23 cellular contexts compared by ENCODE assay signal in genomic region chr15:60704129-60704528, GRCh38.
DNase-seq lines count a peak whose midpoint lies in the region; ATAC-seq lines count a peak whose summit lies in the region.
"Had no signal": no experiment of that assay in that cellular context is flagged by ENCODE, and none has a peak within 500 bp of the region (broad histone marks: within the 10 kb centered on the region; RNA-seq: fewer than 3 reads in every experiment).

No MANE protein-coding gene starts in this region.

- H3K27ac Mint-ChIP-seq in activated T-cell treated with anti-CD3 and anti-CD28 coated beads, Interleukin-2, amount 50 U/mL, for 72 hours: peak overlapping the region; percentile 20
- H3K27ac Mint-ChIP-seq: activated B cell treated with CpG ODN at 0.5 μM for 24 hours; memory B cell; naive B cell; T-helper 1 cell treated with Interleukin-12 subunit alpha and Interleukin-12 subunit beta and Interleukin-4 antibody, amounts not matched to agents 30 μg/mL and 1 μg/mL, for 36 hours had no signal

- H3K4me3 ChIP-seq in H7 (ENCODE audit: insufficient read depth, low read depth, low read length): no peak overlapping the region
- H3K4me3 ChIP-seq in iPS-18c (ENCODE audit: insufficient read depth, low read depth, low read length): peak overlapping the region; percentile 10; the same call in 1 of the 2 replicates
- H3K4me3 ChIP-seq: HAP-1 had no signal

- no peaks in the 10 kb centered on the region for H3K36me3 ChIP-seq in H7 (replicated peaks; ENCODE audit: control insufficient read depth, insufficient read depth, low read length)
- H3K36me3 ChIP-seq: BE2C, HAP-1 had no signal

- peaks cover 0 to 3% of the 10 kb centered on the region in 2 donors for H3K36me3 Mint-ChIP-seq in activated T-cell treated with anti-CD3 and anti-CD28 coated beads, Interleukin-2, amount 50 U/mL, for 72 hours (ENCODE audit: insufficient read depth in 2 of 2)
- H3K36me3 Mint-ChIP-seq: memory B cell had no signal

- no peaks in the 10 kb centered on the region for H3K9me3 Mint-ChIP-seq in activated T-cell treated with anti-CD3 and anti-CD28 coated beads, Interleukin-2, amount 50 U/mL, for 72 hours
- H3K9me3 Mint-ChIP-seq: activated B cell treated with CpG ODN at 0.5 μM for 24 hours; memory B cell; T-helper 1 cell treated with Interleukin-12 subunit alpha and Interleukin-12 subunit beta and Interleukin-4 antibody, amounts not matched to agents 30 μg/mL and 1 μg/mL, for 36 hours had no signal

- H3K27me3 Mint-ChIP-seq in activated T-cell treated with anti-CD3 and anti-CD28 coated beads, Interleukin-2, amount 50 U/mL, for 72 hours (ENCODE audit: low read depth): no peaks in the 10 kb centered on the region
- H3K27me3 Mint-ChIP-seq: activated B cell treated with CpG ODN at 0.5 μM for 24 hours had no signal

- peak; percentile 44 to 68 for ATAC-seq in activated T-cell treated with anti-CD3 and anti-CD28 coated beads, Interleukin-2, amount 50 U/mL, for 72 hours (replicated peaks in 1 of 2)
- ATAC-seq in GM18873 (IDR thresholded peaks at IDR 0.05; ENCODE audit: low FRiP score, unreplicated experiment) (no peak), GM19467 (IDR thresholded peaks at IDR 0.05; ENCODE audit: unreplicated experiment) (no peak)

- H3K9me3 ChIP-seq in iPS-18c (ENCODE audit: control insufficient read depth, insufficient read depth, low read length): no peaks in the 10 kb centered on the region
- H3K9me3 ChIP-seq: BE2C, HAP-1 had no signal

- DNase-seq in activated CD4-positive, alpha-beta T cell treated with anti-CD3 and anti-CD28 coated beads, Interleukin-2, amount 50 U/mL, for 1 hour: peak; percentile 45
- no peak for DNase-seq in activated CD4-positive, alpha-beta T cell treated with anti-CD3 and anti-CD28 coated beads for 1 hour
- DNase-seq in H7: peak; percentile 8
- DNase-seq in activated T-cell treated with anti-CD3 and anti-CD28 coated beads, Interleukin-2, amount 50 U/mL, for 72 hours: peak in 1 of 2 donors; percentile 45
- no peak for DNase-seq in mucosa of gallbladder (ENCODE audit: low spot score)
- DNase-seq: activated B cell treated with CpG ODN at 0.5 μM for 24 hours; anterior cingulate cortex; BE2C; Calu3; kidney; naive B cell; NCI-H187 treated with DMSO at 0.1 percent for 48 hours; NCI-H226; SHP77; stimulated activated CD4-positive, alpha-beta T cell treated with anti-CD3 and anti-CD28 coated beads, Interleukin-12 subunit alpha, Interleukin-12 subunit beta, amount 100 ng/mL, for 4 hours; stimulated activated CD8-positive, alpha-beta memory T cell treated with anti-CD3 and anti-CD28 coated beads, Interleukin-4, amount 100 ng/mL, for 48 hours; substantia nigra had no signal

- H3K4me1 Mint-ChIP-seq in activated T-cell treated with anti-CD3 and anti-CD28 coated beads, Interleukin-2, amount 50 U/mL, for 72 hours (ENCODE audit: low read depth): peaks cover 49% of the 10 kb centered on the region
- H3K4me1 Mint-ChIP-seq: activated B cell treated with CpG ODN at 0.5 μM for 24 hours, memory B cell, naive B cell had no signal

- H3K4me3 Mint-ChIP-seq in activated T-cell treated with anti-CD3 and anti-CD28 coated beads, Interleukin-2, amount 50 U/mL, for 72 hours: peak overlapping the region; percentile 31 to 61
- H3K4me3 Mint-ChIP-seq: activated B cell treated with CpG ODN at 0.5 μM for 24 hours; memory B cell; naive B cell; T-helper 1 cell treated with Interleukin-12 subunit alpha and Interleukin-12 subunit beta and Interleukin-4 antibody, amounts not matched to agents 30 μg/mL and 1 μg/mL, for 36 hours had no signal

- no peaks in the 10 kb centered on the region for H3K27me3 ChIP-seq in H7 (ENCODE audit: control insufficient read depth, insufficient read depth, low read length)
- H3K27me3 ChIP-seq: BE2C had no signal

Comparison
In these comparisons a context has a peak if more than half of its experiments do, and no peak if none do; other contexts are left out.
1. DNase-seq: peak in activated CD4-positive, alpha-beta T cell treated with anti-CD3 and anti-CD28 coated beads, Interleukin-2, amount 50 U/mL, for 1 hour (single experiment) and H7 (single experiment); none in activated CD4-positive, alpha-beta T cell treated with anti-CD3 and anti-CD28 coated beads for 1 hour (single experiment) and mucosa of gallbladder (single experiment).
2. ATAC-seq: peak in activated T-cell treated with anti-CD3 and anti-CD28 coated beads, Interleukin-2, amount 50 U/mL, for 72 hours (2 of 2); none in GM18873 (single experiment) and GM19467 (single experiment).